ENCODE assay signal across 12 cellular contexts in the genomic region with DNA sequence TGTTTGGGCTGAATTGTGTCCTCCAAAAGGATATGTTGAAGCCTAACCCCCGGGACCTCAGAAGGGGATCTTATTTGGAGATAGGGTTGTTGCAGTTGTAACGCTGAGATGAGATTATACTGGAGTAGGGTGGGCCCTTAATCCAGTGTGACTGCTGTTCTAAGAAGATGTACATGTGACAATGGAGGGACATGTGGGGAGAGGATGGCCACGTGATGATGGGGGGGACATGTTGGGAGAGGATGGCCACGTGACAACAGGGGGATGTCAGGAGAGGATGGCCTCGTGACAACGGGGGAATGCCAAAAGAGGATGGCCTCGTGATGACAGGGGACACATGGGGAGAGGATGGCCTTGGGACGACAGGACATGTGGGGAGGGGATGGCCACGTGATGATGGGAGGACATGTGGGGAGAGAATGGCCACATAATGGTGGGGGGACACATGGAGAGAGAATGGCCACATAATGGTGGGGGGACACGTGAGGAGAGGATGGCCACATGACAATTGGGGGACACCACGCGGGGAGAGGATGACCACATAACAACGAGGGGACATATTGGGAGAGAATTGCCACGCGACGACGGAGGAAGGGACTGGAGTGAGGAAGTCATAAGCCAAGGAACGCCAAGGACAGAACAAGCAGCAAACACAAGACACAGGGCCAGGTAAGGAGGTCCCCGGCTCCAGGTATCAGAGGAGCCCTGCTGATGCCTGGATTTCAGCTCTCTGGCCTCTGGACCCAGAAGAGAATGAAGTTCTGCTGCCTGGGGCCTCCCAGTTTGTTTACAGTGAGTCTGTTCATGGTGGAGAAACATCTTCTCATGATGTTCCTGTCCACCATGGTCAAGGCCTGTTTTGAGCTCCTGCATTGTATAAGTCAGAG. TPM values are rescaled to one million over a fixed set of nuclear protein-coding genes. Genes with fewer than 3 reads are reported as not detected.
A peak's percentile ranks its signal among the peaks of the same experiment; 100 is the strongest.
DNase-seq lines count a peak whose midpoint lies in the region; ATAC-seq, FAIRE-seq and TF ChIP-seq lines count a peak whose summit lies in the region.
"Had no signal": no experiment of that assay in that cellular context is flagged by ENCODE, and none has a peak within 500 bp of the region (broad histone marks: within the 10 kb centered on the region; RNA-seq: fewer than 3 reads in every experiment).

No MANE protein-coding gene starts in this region.

- ATAC-seq in WTC11 (no peak), HepG2 (peak; percentile 85)
- ATAC-seq in stimulated activated effector memory CD8-positive, alpha-beta T cell treated with anti-CD3 and anti-CD28 coated beads, Interleukin-12 subunit alpha, Interleukin-12 subunit beta, amount 100 ng/mL, for 72 hours, result no peak
- no peak for ATAC-seq in activated CD4-positive, CD25-positive, alpha-beta regulatory T cell treated with anti-CD3 and anti-CD28 coated beads, Interleukin-2, amount 50 U/mL, for 24 hours

- peak overlapping the region in 1 of 3 experiments; percentile 49; a peak in 2 of 6 replicates for H3K4me3 ChIP-seq in HepG2 (replicated peaks in 1 of 3; ENCODE audit: insufficient read depth in 1 of 3, low read depth in 2 of 3, low read length in 3 of 3)
- H3K4me3 ChIP-seq: GM23248, uterus had no signal

- H3K4me1 Mint-ChIP-seq in WTC11, result peaks cover 14% of the 10 kb centered on the region
- H3K4me1 Mint-ChIP-seq in stimulated activated effector memory CD8-positive, alpha-beta T cell treated with anti-CD3 and anti-CD28 coated beads, Interleukin-12 subunit alpha, Interleukin-12 subunit beta, amount 100 ng/mL, for 72 hours, result peaks cover 80% of the 10 kb centered on the region

- TF ChIP-seq EP300 in HepG2 (IDR thresholded peaks at IDR 0.05; ENCODE audit: low read depth in 2 of 2, low read length in 2 of 2) (no peak; a peak in 1 of 4 replicates), HepG2 (CRISPR knock-in tag; IDR thresholded peaks at IDR 0.05; ENCODE audit: borderline replicate concordance) (no peak)

- no peak; the same call in 1 of the 2 replicates for TF ChIP-seq RAD21 in HepG2 (CRISPR knock-in tag; IDR thresholded peaks at IDR 0.05)

- no peaks in the 10 kb centered on the region for H3K9me3 ChIP-seq in HepG2 (ENCODE audit: low read length)
- H3K9me3 ChIP-seq: uterus had no signal

- 35% methylated on average over 19 of the region's 19 CpGs for WGBS in HepG2 (ENCODE audit: low lambda C conversion rate)

- H3K9ac ChIP-seq in HepG2 (ENCODE audit: insufficient read depth, low read depth, low read length), result peak overlapping the region; percentile 86

- peak overlapping the region; percentile 79 for H3K4me2 ChIP-seq in HepG2 (ENCODE audit: low read depth, low read length)

- no peaks in the 10 kb centered on the region for H4K20me1 ChIP-seq in HepG2 (ENCODE audit: insufficient read depth, low read length)

- H3K27me3 ChIP-seq in HepG2 (ENCODE audit: control insufficient read depth in 1 of 2, insufficient read depth in 2 of 2, low read length in 2 of 2), result no peaks in the 10 kb centered on the region
- H3K27me3 ChIP-seq: uterus had no signal

- CTCF ChIA-PET in WTC11 (lab: Charles Lee) (interaction anchor here (0.5 kb wide), 1 partner anchor 775 kb away, joined by 4 read pairs; no protein-coding TSS in a partner anchor), HepG2 (lab: Yijun Ruan, JAX; ENCODE audit: low intra/inter-chr PET ratio, low total read pairs) (no interaction called here)

- peak overlapping the region; percentile 99 for H3K27ac ChIP-seq in HepG2 (ENCODE audit: extremely low read length, insufficient read depth, low read length)

- peaks cover 31% of the 10 kb centered on the region for H3K9me3 Mint-ChIP-seq in WTC11
- H3K9me3 Mint-ChIP-seq in stimulated activated effector memory CD8-positive, alpha-beta T cell treated with anti-CD3 and anti-CD28 coated beads, Interleukin-12 subunit alpha, Interleukin-12 subunit beta, amount 100 ng/mL, for 72 hours, result no peaks in the 10 kb centered on the region

- H3K79me2 ChIP-seq in HepG2 (ENCODE audit: insufficient read depth, low read length), result peaks cover 88% of the 10 kb centered on the region

- H3K27me3 Mint-ChIP-seq in WTC11 (ENCODE audit: low read depth), result no peaks in the 10 kb centered on the region

- in situ Hi-C loops in HepG2 (cut with HindIII; ENCODE audit: extremely low pct_ligation_motif_present, low pct_unique_long_range_greater_than_20kb), result no loop called here
- in situ Hi-C loops in KBM-7 (cut with MboI; ENCODE audit: low pct_unique_long_range_greater_than_20kb, low sequenced_read_pairs), result no loop called here

- H3K36me3 Mint-ChIP-seq in WTC11, result peaks cover 16% of the 10 kb centered on the region
- peaks cover 7% of the 10 kb centered on the region for H3K36me3 Mint-ChIP-seq in stimulated activated effector memory CD8-positive, alpha-beta T cell treated with anti-CD3 and anti-CD28 coated beads, Interleukin-12 subunit alpha, Interleukin-12 subunit beta, amount 100 ng/mL, for 72 hours

- TF ChIP-seq POLR2A in HepG2 (IDR thresholded peaks at IDR 0.05; ENCODE audit: insufficient read depth in 1 of 2, low read depth in 2 of 2, low read length in 2 of 2), result peak; percentile 67 to 68

- POLR2A ChIA-PET in WTC11 (lab: Charles Lee), result no interaction called here
- POLR2A ChIA-PET in HepG2 (lab: Yijun Ruan, JAX), result interaction anchor here (0.7 to 11.3 kb wide), 21 partner anchors 8 to 687 kb away, joined by 3 to 345 read pairs (median 10); partner anchors contain the start of genes SYNJ2 and TMEM242

- peak overlapping the region; percentile 30; the same call in 1 of the 2 replicates for H3K27ac Mint-ChIP-seq in WTC11
- peak overlapping the region; percentile 26 for H3K27ac Mint-ChIP-seq in stimulated activated effector memory CD8-positive, alpha-beta T cell treated with anti-CD3 and anti-CD28 coated beads, Interleukin-12 subunit alpha, Interleukin-12 subunit beta, amount 100 ng/mL, for 72 hours

- no peak for FAIRE-seq in HepG2 (lab: Jason Lieb, UNC)

- no peak overlapping the region for H3K4me3 Mint-ChIP-seq in WTC11
- no peak overlapping the region for H3K4me3 Mint-ChIP-seq in stimulated activated effector memory CD8-positive, alpha-beta T cell treated with anti-CD3 and anti-CD28 coated beads, Interleukin-12 subunit alpha, Interleukin-12 subunit beta, amount 100 ng/mL, for 72 hours

- TF ChIP-seq CTCF in WTC11 (IDR thresholded peaks at IDR 0.05) (no peak), HepG2 (CRISPR knock-in tag; IDR thresholded peaks at IDR 0.05) (no peak; the same call in 1 of the 2 replicates)

- no peak overlapping the region for H2AFZ ChIP-seq in HepG2 (ENCODE audit: low read length)
- H2AFZ ChIP-seq: GM23248 had no signal

- intact Hi-C loops in HepG2 (cut with micrococcal nuclease; ENCODE audit: unreplicated experiment), result loop anchor here (1.0 to 2.0 kb wide), 4 partner anchors 23 to 62 kb away; no protein-coding TSS in a partner anchor

- H3K4me1 ChIP-seq in HepG2 (ENCODE audit: insufficient read depth, low read length), result peaks cover 100% of the 10 kb centered on the region

- TSS peak; percentile 92 for BruUV-seq in HepG2 (replicated peaks; lab: Mats Ljungman, UMichigan)

- peaks cover 10 to 19% of the 10 kb centered on the region in 2 experiments for H3K36me3 ChIP-seq in HepG2 (replicated peaks in 1 of 2; ENCODE audit: control insufficient read depth in 1 of 2, insufficient read depth in 2 of 2, low read length in 2 of 2)
- H3K36me3 ChIP-seq: uterus had no signal

- DNase-seq in activated effector memory CD4-positive, alpha-beta T cell treated with anti-CD3 and anti-CD28 coated beads, Interleukin-2, amount 50 U/mL, for 16 hours, result peak; percentile 52
- no peak for DNase-seq in activated effector memory CD4-positive, alpha-beta T cell treated with Interleukin-2 at 50 U/mL for 16 hours
- DNase-seq in WTC11 (ENCODE audit: low spot score) (no peak), HepG2 (ENCODE audit: low spot score) (peak; percentile 45), epidermal melanocyte (ENCODE audit: insufficient read length, low spot score) (no peak), KBM-7 (no peak)
- no peak for DNase-seq in stimulated activated effector memory CD8-positive, alpha-beta T cell treated with anti-CD3 and anti-CD28 coated beads, Interleukin-12 subunit alpha, Interleukin-12 subunit beta, amount 100 ng/mL, for 72 hours (ENCODE audit: low spot score in 2 of 2)
- DNase-seq: GM23248, NCI-H1694, occipital lobe had no signal

TF ChIP-seq in WTC11, 78 proteins besides CTCF, POLR2A, EP300 and RAD21:
- TF ChIP-seq GABPB1 (CRISPR knock-in tag; IDR thresholded peaks at IDR 0.05) (peak; percentile 72), MYBL2 (CRISPR knock-in tag; IDR thresholded peaks at IDR 0.05) (no peak)

TF ChIP-seq in HepG2, 621 proteins besides CTCF, POLR2A, EP300 and RAD21 (continues in another document):
- TF ChIP-seq CCAR2 (optimal IDR thresholded peaks at IDR 0.05; ENCODE audit: low read depth, low read length) (no peak), ZBTB42 (CRISPR knock-in tag; IDR thresholded peaks at IDR 0.05) (peak; percentile 74; the same call in 1 of the 2 replicates), MIER3 (CRISPR knock-in tag; IDR thresholded peaks at IDR 0.05; ENCODE audit: borderline replicate concordance) (no peak; the same call in 1 of the 2 replicates), ZBTB8A (CRISPR knock-in tag; IDR thresholded peaks at IDR 0.05; ENCODE audit: borderline replicate concordance, low read depth) (no peak)

RNA-seq across cellular contexts. Expression of gene SYNJ2, which starts 29.2 kb away (rescaled TPM):
- 11.8 to 15.3 TPM (median 12.4 TPM) in 3 replicates for total RNA-seq in WTC11 (2021)
- total RNA-seq in HepG2 (2016; rRNA removed; fragmentation: Illumina TruSeq; extraction: Trizol), result 39.0 and 39.1 TPM in 2 replicates
- 50.4 and 51.2 TPM in 2 replicates for total RNA-seq in HepG2 (2016; cell fraction: cytosol; rRNA removed; fragmentation: Illumina TruSeq; extraction: Trizol; ENCODE audit: low read depth)
- 32.6 and 44.6 TPM in 2 replicates for total RNA-seq in HepG2 (2016; cell fraction: insoluble cytoplasmic fraction; rRNA removed; fragmentation: Illumina TruSeq; extraction: Trizol)
- total RNA-seq in HepG2 (2016; cell fraction: membrane; rRNA removed; fragmentation: Illumina TruSeq; extraction: Trizol), result 52.4 and 52.9 TPM in 2 replicates
- 33.3 and 38.2 TPM in 2 replicates for total RNA-seq in HepG2 (2016; cell fraction: nucleus; rRNA removed; fragmentation: Illumina TruSeq; extraction: Trizol)
- 57.6 and 59.5 TPM in 2 replicates for polyA plus RNA-seq in HepG2 (2011; rRNA removed)
- 44.7 and 49.0 TPM in 2 replicates for polyA plus RNA-seq in HepG2 (2011; cell fraction: cytosol; rRNA removed)
- 85.9 and 86.7 TPM in 2 replicates for polyA plus RNA-seq in HepG2 (2011; cell fraction: nucleus; rRNA removed)
- polyA plus RNA-seq in HepG2 (2012), result 53.7 and 59.9 TPM in 2 replicates
- 53.0 and 54.8 TPM in 2 replicates for polyA plus RNA-seq in HepG2 (2016; cell fraction: cytosol; fragmentation: Illumina TruSeq; extraction: Trizol; ENCODE audit: low read depth)
- polyA plus RNA-seq in HepG2 (2016; cell fraction: insoluble cytoplasmic fraction; fragmentation: Illumina TruSeq; extraction: Trizol; ENCODE audit: low read depth), result 28.2 and 29.0 TPM in 2 replicates
- polyA plus RNA-seq in HepG2 (2016; cell fraction: membrane; fragmentation: Illumina TruSeq; extraction: Trizol; ENCODE audit: low read depth), result 41.5 and 42.8 TPM in 2 replicates
- polyA plus RNA-seq in HepG2 (2016; cell fraction: nucleus; fragmentation: Illumina TruSeq; extraction: Trizol; ENCODE audit: insufficient read depth, low read depth), result 49.3 and 52.0 TPM in 2 replicates
- polyA minus RNA-seq in HepG2 (2011; rRNA and poly(A)+ RNA removed; ENCODE audit: low replicate concordance), result 21.9 and 161 TPM in 2 replicates
- polyA minus RNA-seq in HepG2 (2011; cell fraction: cytosol; rRNA and poly(A)+ RNA removed), result 57.2 and 71.5 TPM in 2 replicates
- polyA minus RNA-seq in HepG2 (2011; cell fraction: nucleus; rRNA and poly(A)+ RNA removed), result 135 and 148 TPM in 2 replicates

Comparison
In these comparisons a context has a peak if more than half of its experiments do, and no peak if none do; other contexts are left out.
1. DNase-seq: peak in activated effector memory CD4-positive, alpha-beta T cell treated with anti-CD3 and anti-CD28 coated beads, Interleukin-2, amount 50 U/mL, for 16 hours (single experiment) and HepG2 (single experiment); none in activated effector memory CD4-positive, alpha-beta T cell treated with Interleukin-2 at 50 U/mL for 16 hours (single experiment), WTC11 (single experiment), stimulated activated effector memory CD8-positive, alpha-beta T cell treated with anti-CD3 and anti-CD28 coated beads, Interleukin-12 subunit alpha, Interleukin-12 subunit beta, amount 100 ng/mL, for 72 hours (0 of 2), epidermal melanocyte (single experiment) and KBM-7 (single experiment).